Comparison of ENCODE assay signal across 1 cellular context in genomic region chr10:133159950-133160812, GRCh38.
TF ChIP-seq lines count a peak whose summit lies in the region.

A gene with protein sequence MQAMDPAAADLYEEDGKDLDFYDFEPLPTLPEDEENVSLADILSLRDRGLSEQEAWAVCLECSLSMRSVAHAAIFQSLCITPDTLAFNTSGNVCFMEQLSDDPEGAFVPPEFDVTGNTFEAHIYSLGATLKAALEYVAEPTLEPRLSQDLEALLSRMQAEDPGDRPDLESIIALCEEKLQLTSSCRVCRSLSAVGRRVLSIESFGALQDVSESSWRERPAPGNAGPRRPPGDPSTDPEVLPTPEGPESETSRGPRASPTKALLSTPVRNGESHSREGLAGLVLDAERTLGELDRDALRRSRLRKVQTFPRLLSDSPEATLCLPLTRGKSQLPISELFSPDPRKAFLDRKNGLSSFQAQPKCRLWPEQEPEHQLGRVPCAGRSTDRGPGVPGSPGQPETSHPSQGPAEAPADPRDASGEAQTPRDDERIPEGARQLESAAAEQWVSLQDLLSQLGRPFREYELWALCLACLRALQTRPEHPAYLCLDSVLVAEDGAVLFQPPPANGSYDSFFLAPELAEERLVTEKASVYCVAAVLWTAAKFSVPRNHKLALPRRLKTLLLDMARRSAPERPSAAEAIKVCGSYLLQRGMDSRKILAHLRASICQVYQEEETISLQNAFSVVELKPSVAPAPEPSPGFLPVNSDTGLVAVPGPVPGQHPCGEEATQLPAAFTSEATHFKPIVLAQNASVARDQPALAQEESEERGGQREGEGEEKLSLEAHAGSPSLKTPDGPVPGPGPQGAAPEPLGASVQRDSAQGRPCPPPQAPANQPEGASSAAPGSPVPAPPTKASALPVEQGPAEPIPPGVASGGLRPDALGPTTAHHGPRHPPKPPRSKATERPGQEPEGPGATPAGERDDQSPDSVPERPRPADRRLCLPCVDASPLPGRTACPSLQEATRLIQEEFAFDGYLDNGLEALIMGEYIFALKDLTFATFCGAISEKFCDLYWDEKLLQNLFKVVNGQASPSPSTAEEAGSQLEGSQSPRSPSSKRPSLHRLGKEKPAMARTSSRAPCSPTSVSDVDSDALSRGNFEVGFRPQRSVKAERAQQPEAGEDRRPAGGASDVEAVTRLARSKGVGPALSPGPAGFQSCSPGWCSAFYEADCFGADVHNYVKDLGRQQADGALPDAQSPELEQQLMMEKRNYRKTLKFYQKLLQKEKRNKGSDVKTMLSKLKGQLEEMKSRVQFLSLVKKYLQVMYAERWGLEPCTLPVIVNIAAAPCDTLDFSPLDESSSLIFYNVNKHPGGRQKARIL (N-terminal part only) (plus strand): TSS chr10:133160219. CDS start chr10:133160468, 249 bp downstream.

TF ChIP-seq in HEK293, 187 proteins besides CTCF, POLR2A, EP300 and RAD21 (continued from another document):
- TF ChIP-seq, protein P1, sequence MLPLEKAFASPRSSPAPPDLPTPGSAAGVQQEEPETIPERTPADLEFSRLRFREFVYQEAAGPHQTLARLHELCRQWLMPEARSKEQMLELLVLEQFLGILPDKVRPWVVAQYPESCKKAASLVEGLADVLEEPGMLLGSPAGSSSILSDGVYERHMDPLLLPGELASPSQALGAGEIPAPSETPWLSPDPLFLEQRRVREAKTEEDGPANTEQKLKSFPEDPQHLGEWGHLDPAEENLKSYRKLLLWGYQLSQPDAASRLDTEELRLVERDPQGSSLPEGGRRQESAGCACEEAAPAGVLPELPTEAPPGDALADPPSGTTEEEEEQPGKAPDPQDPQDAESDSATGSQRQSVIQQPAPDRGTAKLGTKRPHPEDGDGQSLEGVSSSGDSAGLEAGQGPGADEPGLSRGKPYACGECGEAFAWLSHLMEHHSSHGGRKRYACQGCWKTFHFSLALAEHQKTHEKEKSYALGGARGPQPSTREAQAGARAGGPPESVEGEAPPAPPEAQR (tag by site-specific recombination; IDR thresholded peaks at IDR 0.05), result no peak
- TF ChIP-seq ZNF426 (tag by site-specific recombination; IDR thresholded peaks at IDR 0.05), result no peak
- no peak for TF ChIP-seq ZNF791 (tag by site-specific recombination; IDR thresholded peaks at IDR 0.05)
- no peak for TF ChIP-seq ZNF114 (tag by site-specific recombination; IDR thresholded peaks at IDR 0.05)
- no peak for TF ChIP-seq ZNF76 (tag by site-specific recombination; IDR thresholded peaks at IDR 0.05; ENCODE audit: borderline replicate concordance, low read depth)
- no peak for TF ChIP-seq ZNF600 (tag by site-specific recombination; IDR thresholded peaks at IDR 0.05)
- TF ChIP-seq ZNF629 (tag by site-specific recombination; IDR thresholded peaks at IDR 0.05), result no peak
- TF ChIP-seq ZNF202 (tag by site-specific recombination; IDR thresholded peaks at IDR 0.05; ENCODE audit: borderline replicate concordance), result no peak
- no peak for TF ChIP-seq SALL2 (tag by site-specific recombination; IDR thresholded peaks at IDR 0.05; ENCODE audit: borderline replicate concordance)
- TF ChIP-seq PBX3 (CRISPR knock-in tag; IDR thresholded peaks at IDR 0.05), result no peak
- TF ChIP-seq ZNF548 (tag by site-specific recombination; IDR thresholded peaks at IDR 0.05), result no peak
- no peak for TF ChIP-seq ZNF701 (tag by site-specific recombination; IDR thresholded peaks at IDR 0.05)
- peak; percentile 50 for TF ChIP-seq ZBTB26 (tag by site-specific recombination; optimal IDR thresholded peaks at IDR 0.05)
- TF ChIP-seq ZFHX2 (tag by site-specific recombination; conservative IDR thresholded peaks at IDR 0.05), result 0 out of 2 replicates have a peak, but pooled peaks have one; percentile 36
- TF ChIP-seq ZNF626 (tag by site-specific recombination; IDR thresholded peaks at IDR 0.05), result no peak
- TF ChIP-seq ZNF561 (tag by site-specific recombination; IDR thresholded peaks at IDR 0.05; ENCODE audit: borderline replicate concordance), result no peak
- no peak for TF ChIP-seq SP2 (tag by site-specific recombination; IDR thresholded peaks at IDR 0.05)
- no peak for TF ChIP-seq ZNF776 (tag by site-specific recombination; IDR thresholded peaks at IDR 0.05; ENCODE audit: borderline replicate concordance)
- TF ChIP-seq ZNF221 (tag by site-specific recombination; IDR thresholded peaks at IDR 0.05; ENCODE audit: borderline replicate concordance), result no peak
- no peak for TF ChIP-seq ZNF248 (tag by site-specific recombination; IDR thresholded peaks at IDR 0.05)
- no peak for TF ChIP-seq ZNF596 (tag by site-specific recombination; IDR thresholded peaks at IDR 0.05)
- no peak for TF ChIP-seq ZNF624 (tag by site-specific recombination; IDR thresholded peaks at IDR 0.05)
- no peak for TF ChIP-seq GFI1B (tag by site-specific recombination; IDR thresholded peaks at IDR 0.05)
- no peak for TF ChIP-seq EGR2 (tag by site-specific recombination; IDR thresholded peaks at IDR 0.05; ENCODE audit: low read depth)
- no peak for TF ChIP-seq ELK4 (IDR thresholded peaks at IDR 0.05; ENCODE audit: borderline replicate concordance, low read depth, low read length)
- TF ChIP-seq ZNF785 (tag by site-specific recombination; IDR thresholded peaks at IDR 0.05), result no peak
- no peak for TF ChIP-seq ZNF140 (tag by site-specific recombination; IDR thresholded peaks at IDR 0.05)
- TF ChIP-seq OVOL3 (tag by site-specific recombination; IDR thresholded peaks at IDR 0.05), result no peak
- TF ChIP-seq ZNF610 (tag by site-specific recombination; IDR thresholded peaks at IDR 0.05; ENCODE audit: borderline replicate concordance), result no peak
- peak; percentile 81 for TF ChIP-seq ZNF449 (tag by site-specific recombination; IDR thresholded peaks at IDR 0.05)
- TF ChIP-seq ZNF513 (tag by site-specific recombination; IDR thresholded peaks at IDR 0.05), result no peak
- TF ChIP-seq KLF10 (tag by site-specific recombination; IDR thresholded peaks at IDR 0.05), result peak; percentile 18; the same call in 1 of the 2 replicates
- no peak for TF ChIP-seq ZNF174 (tag by site-specific recombination; IDR thresholded peaks at IDR 0.05)
- TF ChIP-seq HOXA7 (CRISPR knock-in tag; IDR thresholded peaks at IDR 0.05; ENCODE audit: borderline replicate concordance), result no peak
- TF ChIP-seq TRIM28 (IDR thresholded peaks at IDR 0.05; ENCODE audit: borderline replicate concordance, low read length), result no peak
- no peak for TF ChIP-seq ZNF121 (tag by site-specific recombination; IDR thresholded peaks at IDR 0.05)
- no peak for TF ChIP-seq ZNF24 (tag by site-specific recombination; IDR thresholded peaks at IDR 0.05)
- TF ChIP-seq ZNF37A (tag by site-specific recombination; IDR thresholded peaks at IDR 0.05), result no peak
- no peak for TF ChIP-seq SCRT2 (tag by site-specific recombination; IDR thresholded peaks at IDR 0.05)
